Comparison of ENCODE assay signal across 3 cellular contexts in genomic region chr1:83844546-83844945, GRCh38.
"Had no signal": no experiment of that assay in that cellular context is flagged by ENCODE, and none has a peak within 500 bp of the region (broad histone marks: within the 10 kb centered on the region; RNA-seq: fewer than 3 reads in every experiment).

No MANE protein-coding gene starts in this region.

- DNase-seq: GDM1, GF-D8 had no signal

- H3K4me3 ChIP-seq: GM12878 had no signal
